Comparison of ENCODE assay signal across 14 cellular contexts in the genomic region with DNA sequence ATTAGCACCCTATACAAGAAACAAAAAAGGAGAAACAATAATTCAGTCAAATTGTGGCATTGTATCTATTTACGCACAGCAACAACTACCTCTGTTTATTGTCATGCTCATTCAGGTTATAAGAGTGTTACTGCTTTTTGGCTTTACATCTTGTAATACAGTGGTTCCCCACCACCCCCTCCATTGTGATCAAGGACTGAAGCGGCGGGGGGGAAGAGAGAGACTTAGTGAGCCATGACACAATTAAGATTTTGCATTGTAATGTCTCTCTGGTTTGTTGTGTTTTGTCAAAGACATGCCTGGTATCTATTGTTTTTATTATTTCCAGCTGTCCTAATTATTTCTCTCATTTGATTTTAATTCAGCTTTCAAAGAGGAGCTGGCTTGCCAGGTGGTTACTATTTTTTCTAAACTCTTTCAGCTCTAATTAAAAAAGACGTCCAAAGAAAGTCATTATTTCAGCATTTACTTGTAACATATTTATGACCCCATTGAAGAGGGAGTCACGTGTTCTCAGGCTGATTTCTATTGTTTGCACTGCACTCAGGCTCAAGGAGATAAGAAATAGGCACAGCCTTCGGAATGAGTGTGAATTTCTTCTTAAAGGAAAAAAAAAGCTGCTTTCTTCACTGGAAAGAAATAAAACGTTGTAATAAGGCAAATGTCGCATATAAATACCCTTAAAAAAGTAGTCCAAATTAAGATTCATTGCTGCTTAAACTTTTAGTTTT.
DNase-seq lines count a peak whose midpoint lies in the region; ATAC-seq and TF ChIP-seq lines count a peak whose summit lies in the region.
"Had no signal": no experiment of that assay in that cellular context is flagged by ENCODE, and none has a peak within 500 bp of the region (broad histone marks: within the 10 kb centered on the region; RNA-seq: fewer than 3 reads in every experiment).

No MANE protein-coding gene starts in this region.

- peak; percentile 19 for DNase-seq in A673 (ENCODE audit: low spot score)
- DNase-seq in Panc1 (ENCODE audit: low read depth, low spot score) = no peak
- no peak for DNase-seq in left lung
- DNase-seq in Peyer's patch = no peak
- no peak for DNase-seq in nucleus accumbens (lab: John Stamatoyannopoulos, UW)
- DNase-seq in NCI-H2227 treated with DMSO at 0.1 percent for 48 hours (lab: John Stamatoyannopoulos, UW) = no peak
- DNase-seq: activated CD4-positive, alpha-beta T cell treated with anti-CD3 and anti-CD28 coated beads for 48 hours; foreskin melanocyte; midbrain; stimulated activated CD8-positive, alpha-beta memory T cell treated with anti-CD3 and anti-CD28 coated beads, Interleukin-4, amount 100 ng/mL, for 48 hours; T-cell; transverse colon had no signal

- H3K36me3 ChIP-seq in A673 (ENCODE audit: insufficient read depth, low read length, poor library complexity, severe bottlenecking) (no peaks in the 10 kb centered on the region), Panc1 (ENCODE audit: control insufficient read depth, insufficient read depth, low read length) (no peaks in the 10 kb centered on the region), left lung (no peaks in the 10 kb centered on the region), Peyer's patch (no peaks in the 10 kb centered on the region)
- H3K36me3 ChIP-seq: transverse colon had no signal

- TF ChIP-seq EP300 in Ishikawa (IDR thresholded peaks at IDR 0.05; ENCODE audit: borderline replicate concordance) = peak; percentile 61

- TF ChIP-seq RAD21 in Ishikawa (IDR thresholded peaks at IDR 0.05; ENCODE audit: low read depth) = no peak

- H3K4me1 ChIP-seq in A673 (ENCODE audit: insufficient read depth, low read length, poor library complexity, severe bottlenecking) (peaks cover 13% of the 10 kb centered on the region), Panc1 (ENCODE audit: control insufficient read depth, insufficient read depth, low read length) (peaks cover 10% of the 10 kb centered on the region; the same call in 1 of the 2 replicates), left lung (peaks cover 0 to 30% of the 10 kb centered on the region in 2 donors), Peyer's patch (peaks cover 0 to 7% (median 2%) of the 10 kb centered on the region in 4 donors)

- H3K27me3 ChIP-seq in A673 (replicated peaks; ENCODE audit: insufficient read depth, low read depth, low read length, poor library complexity) = no peaks in the 10 kb centered on the region
- H3K27me3 ChIP-seq in Panc1 (ENCODE audit: control insufficient read depth, insufficient read depth, low read length) = no peaks in the 10 kb centered on the region
- H3K27me3 ChIP-seq in left lung = no peaks in the 10 kb centered on the region
- no peaks in the 10 kb centered on the region for H3K27me3 ChIP-seq in Peyer's patch
- H3K27me3 ChIP-seq: transverse colon had no signal

- no peak for TF ChIP-seq CTCF in A673 (conservative IDR thresholded peaks at IDR 0.05; ENCODE audit: low read depth, low read length)
- no peak for TF ChIP-seq CTCF in Panc1 (IDR thresholded peaks at IDR 0.05)
- no peak for TF ChIP-seq CTCF in left lung (IDR thresholded peaks at IDR 0.05)
- TF ChIP-seq CTCF in Peyer's patch (IDR thresholded peaks at IDR 0.05) = no peak

- no peak for TF ChIP-seq POLR2A in Peyer's patch (IDR thresholded peaks at IDR 0.05)

- in situ Hi-C loops in Panc1 (cut with HindIII; ENCODE audit: low pct_unique_long_range_greater_than_20kb, low sequenced_read_pairs) = no loop called here

- no TSS peak for BruUV-seq in A673 (replicated peaks; lab: Mats Ljungman, UMichigan)
- no TSS peak for BruUV-seq in Panc1 (replicated peaks; lab: Mats Ljungman, UMichigan)

- ATAC-seq in Panc1 (no peak), left lung (peak; percentile 85), GM19023 (IDR thresholded peaks at IDR 0.05; ENCODE audit: unreplicated experiment) (no peak)
- ATAC-seq: T-cell had no signal

- H3K27ac ChIP-seq in A673 (ENCODE audit: low read depth, low read length, poor library complexity, severe bottlenecking) (no peak overlapping the region), Panc1 (ENCODE audit: low read length) (peak overlapping the region; percentile 36; the same call in 1 of the 2 replicates), left lung (no peak overlapping the region), Peyer's patch (no peak overlapping the region)
- H3K27ac ChIP-seq: transverse colon had no signal

- H3K4me3 ChIP-seq in A673 (ENCODE audit: low read depth, low read length, poor library complexity, severe bottlenecking) (no peak overlapping the region), Panc1 (ENCODE audit: low read depth in 2 of 2, low read length in 2 of 2) (no peak overlapping the region), left lung (no peak overlapping the region), Peyer's patch (no peak overlapping the region)
- H3K4me3 ChIP-seq: transverse colon had no signal

- CTCF ChIA-PET in A673 (lab: Charles Lee) = no interaction called here
- CTCF ChIA-PET in Panc1 (lab: Charles Lee) = no interaction called here

- intact Hi-C loops in A673 (cut with micrococcal nuclease; ENCODE audit: unreplicated experiment) (no loop called here), Panc1 (cut with micrococcal nuclease; ENCODE audit: unreplicated experiment) (no loop called here), left lung (cut with DNase I) (no loop called here)

- H3K9me3 ChIP-seq in A673 (ENCODE audit: low read depth, low read length, poor library complexity, severe bottlenecking) (no peaks in the 10 kb centered on the region), Panc1 (ENCODE audit: control insufficient read depth, insufficient read depth, low read depth, low read length) (no peaks in the 10 kb centered on the region; the same call in 1 of the 2 replicates), left lung (no peaks in the 10 kb centered on the region), Peyer's patch (no peaks in the 10 kb centered on the region)
- H3K9me3 ChIP-seq: transverse colon had no signal

- POLR2A ChIA-PET in A673 (lab: Charles Lee; ENCODE audit: low non-redundant PET) (no interaction called here), Panc1 (lab: Charles Lee) (interaction anchor here (0.6 kb wide), 1 partner anchor 221 kb away, joined by 3 read pairs; no protein-coding TSS in a partner anchor)

TF ChIP-seq in Ishikawa, 13 proteins besides CTCF, POLR2A, EP300 and RAD21:
- TF ChIP-seq YY1 (IDR thresholded peaks at IDR 0.05; ENCODE audit: low read depth) = no peak
- peak; percentile 20; the same call in 1 of the 2 replicates for TF ChIP-seq CEBPB (IDR thresholded peaks at IDR 0.05)
- TF ChIP-seq, protein P1, sequence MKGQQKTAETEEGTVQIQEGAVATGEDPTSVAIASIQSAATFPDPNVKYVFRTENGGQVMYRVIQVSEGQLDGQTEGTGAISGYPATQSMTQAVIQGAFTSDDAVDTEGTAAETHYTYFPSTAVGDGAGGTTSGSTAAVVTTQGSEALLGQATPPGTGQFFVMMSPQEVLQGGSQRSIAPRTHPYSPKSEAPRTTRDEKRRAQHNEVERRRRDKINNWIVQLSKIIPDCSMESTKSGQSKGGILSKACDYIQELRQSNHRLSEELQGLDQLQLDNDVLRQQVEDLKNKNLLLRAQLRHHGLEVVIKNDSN (IDR thresholded peaks at IDR 0.05) = peak; percentile 89
- peak; percentile 80 for TF ChIP-seq TCF12 (IDR thresholded peaks at IDR 0.05; ENCODE audit: low read depth)
- peak; percentile 78 for TF ChIP-seq NFIC (IDR thresholded peaks at IDR 0.05)
- no peak for TF ChIP-seq ZBTB7A (IDR thresholded peaks at IDR 0.05; ENCODE audit: low read depth)
